ENCODE assay signal across 15 cellular contexts in the genomic region with DNA sequence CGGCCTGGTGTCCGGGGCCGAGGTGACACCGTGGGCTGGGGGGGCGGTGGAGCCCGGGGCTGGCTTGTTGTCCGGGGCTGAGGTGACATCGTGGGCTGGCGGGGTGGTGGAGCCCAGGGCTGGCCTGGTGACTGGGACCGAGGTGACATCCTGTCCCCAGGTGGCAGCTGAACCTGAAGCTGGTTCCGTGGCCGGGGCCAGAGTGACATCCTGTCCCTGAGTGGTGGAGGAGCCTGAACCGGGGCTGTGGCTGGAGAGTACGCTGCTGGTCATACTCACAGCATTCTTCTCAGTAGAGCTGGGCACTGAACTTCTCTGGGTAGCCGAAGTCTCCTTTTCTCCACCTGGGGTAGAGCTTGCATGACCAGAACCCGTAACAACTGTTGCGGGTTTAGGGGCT. TPM values are rescaled to one million over a fixed set of nuclear protein-coding genes. Genes with fewer than 3 reads are reported as not detected.
DNase-seq lines count a peak whose midpoint lies in the region; ATAC-seq and TF ChIP-seq lines count a peak whose summit lies in the region.
"Had no signal": no experiment of that assay in that cellular context is flagged by ENCODE, and none has a peak within 500 bp of the region (broad histone marks: within the 10 kb centered on the region; RNA-seq: fewer than 3 reads in every experiment).

No MANE protein-coding gene starts in this region.

- no peak for TF ChIP-seq CTCF in Panc1 (IDR thresholded peaks at IDR 0.05)
- no peak for TF ChIP-seq CTCF in osteoblast (IDR thresholded peaks at IDR 0.05; ENCODE audit: extremely low read depth, low read depth, low read length)

- H4K20me1 ChIP-seq in osteoblast (ENCODE audit: insufficient read depth, low read length) = no peaks in the 10 kb centered on the region

- POLR2A ChIA-PET in CD4-positive, alpha-beta memory T cell (lab: Charles Lee; ENCODE audit: partially characterized antibody) = interaction anchor here (1.5 to 3.8 kb wide), 3 partner anchors 14 to 70 kb away, joined by 3 to 48 read pairs (median 25); a partner anchor contains a TSS
- POLR2A ChIA-PET in Panc1 (lab: Charles Lee) = no interaction called here

- DNase-seq in CD4-positive, alpha-beta memory T cell = peak in 1 of 5 donors; percentile 19
- no peak for DNase-seq in Panc1 (ENCODE audit: low read depth, low spot score)
- DNase-seq in epithelial cell of prostate (ENCODE audit: low read depth, low spot score) = no peak
- DNase-seq in osteoblast (ENCODE audit: insufficient read length, low spot score, missing footprints) = peak; percentile 88
- no peak for DNase-seq in NCI-H82 treated with DMSO at 0.1 percent for 48 hours (lab: John Stamatoyannopoulos, UW; ENCODE audit: unreplicated experiment)
- DNase-seq: dermis blood vessel endothelial cell; DND-41; GOT3; NCI-H446 treated with DMSO at 0.1 percent for 48 hours; stimulated activated CD4-positive, alpha-beta T cell treated with anti-CD3 and anti-CD28 coated beads, Interleukin-2, amount 100 ng/mL, for 24 hours; testis had no signal

- H3K27me3 ChIP-seq in CD4-positive, alpha-beta memory T cell (ENCODE audit: insufficient read depth, low read length) = no peaks in the 10 kb centered on the region
- no peaks in the 10 kb centered on the region for H3K27me3 ChIP-seq in Panc1 (ENCODE audit: control insufficient read depth, insufficient read depth, low read length)
- no peaks in the 10 kb centered on the region for H3K27me3 ChIP-seq in osteoblast (ENCODE audit: insufficient read depth, low read length)
- H3K27me3 ChIP-seq: testis had no signal

- H3K4me2 ChIP-seq in osteoblast (ENCODE audit: insufficient read depth, low read length) = no peak overlapping the region

- in situ Hi-C loops in Panc1 (cut with HindIII; ENCODE audit: low pct_unique_long_range_greater_than_20kb, low sequenced_read_pairs) = no loop called here

- H3K4me1 Mint-ChIP-seq in CD4-positive, alpha-beta memory T cell = peaks cover 24 to 49% (median 28%) of the 10 kb centered on the region in 4 donors

- H3K4me3 ChIP-seq in CD4-positive, alpha-beta memory T cell (ENCODE audit: low read length in 2 of 2) = no peak overlapping the region
- no peak overlapping the region for H3K4me3 ChIP-seq in Panc1 (ENCODE audit: low read depth in 2 of 2, low read length in 2 of 2)
- no peak overlapping the region for H3K4me3 ChIP-seq in osteoblast (ENCODE audit: insufficient read depth, low read length)

- H3K36me3 ChIP-seq in CD4-positive, alpha-beta memory T cell (ENCODE audit: insufficient read depth, low read length) = no peaks in the 10 kb centered on the region
- H3K36me3 ChIP-seq in Panc1 (ENCODE audit: control insufficient read depth, insufficient read depth, low read length) (no peaks in the 10 kb centered on the region; the same call in 1 of the 2 replicates), osteoblast (ENCODE audit: insufficient read depth, low read length) (peaks cover 2% of the 10 kb centered on the region)

- H3K9me3 ChIP-seq in CD4-positive, alpha-beta memory T cell (ENCODE audit: control insufficient read depth in 1 of 2, low read length in 2 of 2) = no peaks in the 10 kb centered on the region
- H3K9me3 ChIP-seq in Panc1 (ENCODE audit: control insufficient read depth, insufficient read depth, low read depth, low read length) = no peaks in the 10 kb centered on the region
- no peaks in the 10 kb centered on the region for H3K9me3 ChIP-seq in osteoblast (ENCODE audit: low read depth, low read length)
- H3K9me3 ChIP-seq: testis had no signal

- peak overlapping the region in 6 of 8 donors; percentile 17 to 71 (median 38) for H3K4me3 Mint-ChIP-seq in CD4-positive, alpha-beta memory T cell

- peak overlapping the region; percentile 25 to 91 (median 41) for H3K27ac Mint-ChIP-seq in CD4-positive, alpha-beta memory T cell

- peaks cover 0 to 4% of the 10 kb centered on the region in 2 donors for H3K36me3 Mint-ChIP-seq in CD4-positive, alpha-beta memory T cell

- H3K27me3 Mint-ChIP-seq in CD4-positive, alpha-beta memory T cell = no peaks in the 10 kb centered on the region

- BruUV-seq in Panc1 (replicated peaks; lab: Mats Ljungman, UMichigan) = no TSS peak

- peaks cover 0 to 2% (median 0%) of the 10 kb centered on the region in 8 donors for H3K9me3 Mint-ChIP-seq in CD4-positive, alpha-beta memory T cell

- intact Hi-C loops in CD4-positive, alpha-beta memory T cell (cut with micrococcal nuclease) = loop anchor here (5.0 kb wide), 2 partner anchors 50 to 115 kb away; a partner anchor contains a TSS
- intact Hi-C loops in Panc1 (cut with micrococcal nuclease; ENCODE audit: unreplicated experiment) = no loop called here

- H3K27ac ChIP-seq in CD4-positive, alpha-beta memory T cell (ENCODE audit: low read depth, low read length) = no peak overlapping the region
- H3K27ac ChIP-seq in Panc1 (ENCODE audit: low read length) (peak overlapping the region; percentile 1; the same call in 1 of the 2 replicates), epithelial cell of prostate (peak overlapping the region; percentile 88), osteoblast (ENCODE audit: low read depth, low read length) (no peak overlapping the region)
- H3K27ac ChIP-seq: KMS-11 had no signal

- peaks cover 12% of the 10 kb centered on the region for H3K79me2 ChIP-seq in osteoblast (ENCODE audit: insufficient read depth, low read length)

- ATAC-seq in Panc1 = no peak
- no peak for ATAC-seq in HG02840 (IDR thresholded peaks at IDR 0.05; ENCODE audit: low FRiP score, unreplicated experiment)
- ATAC-seq in GM21786 (IDR thresholded peaks at IDR 0.05; ENCODE audit: unreplicated experiment) = no peak
- ATAC-seq in GM19395 (IDR thresholded peaks at IDR 0.05; ENCODE audit: unreplicated experiment) = no peak

- CTCF ChIA-PET in CD4-positive, alpha-beta memory T cell (lab: Charles Lee; ENCODE audit: partially characterized antibody) = interaction anchor here (1.0 to 3.8 kb wide), 5 partner anchors 16 to 813 kb away, joined by 3 to 145 read pairs (median 4); a partner anchor contains a TSS
- CTCF ChIA-PET in Panc1 (lab: Charles Lee) = interaction anchor here (3.0 kb wide), 1 partner anchor 16 kb away, joined by 14 read pairs; no protein-coding TSS in a partner anchor

- no peak overlapping the region for H2AFZ ChIP-seq in osteoblast (ENCODE audit: low read length)

- H3K4me1 ChIP-seq in CD4-positive, alpha-beta memory T cell (ENCODE audit: insufficient read depth, low read length) = peaks cover 27% of the 10 kb centered on the region
- H3K4me1 ChIP-seq in Panc1 (ENCODE audit: control insufficient read depth, insufficient read depth, low read length) = peaks cover 22% of the 10 kb centered on the region
- peaks cover 22% of the 10 kb centered on the region for H3K4me1 ChIP-seq in osteoblast (ENCODE audit: insufficient read depth, low read length)

RNA-seq across cellular contexts. Expression of a gene that starts 15.8 kb away (rescaled TPM):
- 10 to 100 TPM; 30.9 to 33.5 TPM for total RNA-seq in CD4-positive, alpha-beta memory T cell
- 1 to 10 TPM; 6.1 to 6.7 TPM for polyA plus RNA-seq in CD4-positive, alpha-beta memory T cell
- total RNA-seq in Panc1 (2021; ENCODE audit: unreplicated experiment) (35.9 TPM), osteoblast (61.9 and 66.6 TPM in 2 replicates)
- 40.8 TPM for polyA plus RNA-seq in Panc1 (2012; ENCODE audit: insufficient read length)

RNA-seq across cellular contexts. Expression of a gene that starts 16.6 kb away (rescaled TPM):
- 10 to 100 TPM; 17.7 to 18.2 TPM for total RNA-seq in CD4-positive, alpha-beta memory T cell
- 10 to 100 TPM; 42.5 to 65.5 TPM for polyA plus RNA-seq in CD4-positive, alpha-beta memory T cell
- total RNA-seq in Panc1 (2021; ENCODE audit: unreplicated experiment) (53.6 TPM), osteoblast (37.4 and 42.7 TPM in 2 replicates)
- polyA plus RNA-seq in Panc1 (2012; ENCODE audit: insufficient read length) = 87.4 TPM

RNA-seq across cellular contexts. Expression of a gene that starts 18.3 kb away (rescaled TPM):
- total RNA-seq in CD4-positive, alpha-beta memory T cell = 1 to 10 TPM; 8.4 to 8.5 TPM
- polyA plus RNA-seq in CD4-positive, alpha-beta memory T cell = 1 to 10 TPM; 1.6 to 3.6 TPM
- total RNA-seq in Panc1 (2021; ENCODE audit: unreplicated experiment) = 3.8 TPM
- 8.0 TPM for polyA plus RNA-seq in Panc1 (2012; ENCODE audit: insufficient read length)
- 3.2 and 3.3 TPM in 2 replicates for total RNA-seq in osteoblast

RNA-seq across cellular contexts. Expression of a gene that starts 18.8 kb away (rescaled TPM):
- 100 to 1,000 TPM; 173 to 180 TPM for total RNA-seq in CD4-positive, alpha-beta memory T cell
- 100 to 1,000 TPM; 469 to 488 TPM for polyA plus RNA-seq in CD4-positive, alpha-beta memory T cell
- total RNA-seq in Panc1 (2021; ENCODE audit: unreplicated experiment) (155 TPM), osteoblast (112 and 117 TPM in 2 replicates)
- polyA plus RNA-seq in Panc1 (2012; ENCODE audit: insufficient read length) = 207 TPM

RNA-seq across cellular contexts. Expression of a gene that starts 51.6 kb away (rescaled TPM):
- 10 to 100 TPM; 51.6 to 53.6 TPM for total RNA-seq in CD4-positive, alpha-beta memory T cell
- polyA plus RNA-seq in CD4-positive, alpha-beta memory T cell = 100 to 1,000 TPM; 101 to 119 TPM
- total RNA-seq in Panc1 (2021; ENCODE audit: unreplicated experiment) = 66.0 TPM
- polyA plus RNA-seq in Panc1 (2012; ENCODE audit: insufficient read length) = 89.1 TPM
- 15.9 and 34.4 TPM in 2 replicates for total RNA-seq in osteoblast

Comparison
In these comparisons a context has a peak if more than half of its experiments do, and no peak if none do; other contexts are left out.
1. H3K27ac ChIP-seq: peak in Panc1 (single experiment) and epithelial cell of prostate (single experiment); none in CD4-positive, alpha-beta memory T cell (single experiment) and osteoblast (single experiment).